ENCODE assay signal across 13 cellular contexts in the genomic region with DNA sequence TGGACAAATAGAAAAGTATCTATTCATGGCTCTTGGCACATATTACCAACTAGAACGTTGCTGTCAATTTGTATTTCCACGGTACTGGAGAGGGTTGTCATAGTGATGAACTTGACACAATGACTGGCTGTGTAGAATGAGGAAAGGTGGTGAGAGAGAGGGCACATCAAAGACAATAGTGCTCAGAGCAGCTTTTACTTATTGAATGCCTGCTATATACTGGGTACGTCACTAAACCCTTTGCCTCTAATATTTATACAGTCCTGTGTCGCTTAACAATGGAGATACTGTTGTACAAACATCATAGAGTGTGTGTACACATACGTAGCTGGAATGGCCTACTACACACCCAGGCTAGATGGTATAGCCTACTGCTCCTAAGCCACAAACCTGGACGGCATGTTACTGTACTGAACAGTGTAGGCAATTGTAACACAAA. TPM values are rescaled to one million over a fixed set of nuclear protein-coding genes. Genes with fewer than 3 reads are reported as not detected.
DNase-seq lines count a peak whose midpoint lies in the region; ATAC-seq and TF ChIP-seq lines count a peak whose summit lies in the region.
"Had no signal": no experiment of that assay in that cellular context is flagged by ENCODE, and none has a peak within 500 bp of the region (broad histone marks: within the 10 kb centered on the region; RNA-seq: fewer than 3 reads in every experiment).

No MANE protein-coding gene starts in this region.

- peak overlapping the region; percentile 76 for H2AFZ ChIP-seq in PC-3 (ENCODE audit: low read length)

- H3K27me3 ChIP-seq in PC-3 (ENCODE audit: low read length) (no peaks in the 10 kb centered on the region), A673 (replicated peaks; ENCODE audit: insufficient read depth, low read depth, low read length, poor library complexity) (no peaks in the 10 kb centered on the region)
- H3K27me3 ChIP-seq: SJCRH30, tibial nerve had no signal

- intact Hi-C loops in PC-3 (cut with micrococcal nuclease) (loop anchor here (1.0 kb wide), 2 partner anchors 32 to 54 kb away; no protein-coding TSS in a partner anchor), left colon (cut with DNase I, micrococcal nuclease) (no loop called here), A673 (cut with micrococcal nuclease; ENCODE audit: unreplicated experiment) (loop anchor here (2.0 kb wide), 2 partner anchors 54 to 326 kb away; no protein-coding TSS in a partner anchor)

- no peak overlapping the region for H3K9ac ChIP-seq in PC-3 (ENCODE audit: low read length)

- H3K4me1 ChIP-seq in PC-3 (ENCODE audit: insufficient read depth, low read length) = peaks cover 19% of the 10 kb centered on the region
- H3K4me1 ChIP-seq in A673 (ENCODE audit: insufficient read depth, low read length, poor library complexity, severe bottlenecking) = no peaks in the 10 kb centered on the region

- H3K27me3 Mint-ChIP-seq in osteocyte (ENCODE audit: unreplicated experiment) = no peaks in the 10 kb centered on the region
- H3K27me3 Mint-ChIP-seq: CD4-positive, alpha-beta T cell had no signal

- H3K36me3 Mint-ChIP-seq in osteocyte (ENCODE audit: unreplicated experiment) = no peaks in the 10 kb centered on the region

- H3K9me3 Mint-ChIP-seq in osteocyte (ENCODE audit: unreplicated experiment) = no peaks in the 10 kb centered on the region
- H3K9me3 Mint-ChIP-seq: CD4-positive, alpha-beta T cell; effector memory CD8-positive, alpha-beta T cell had no signal

- H3K36me3 ChIP-seq in PC-3 (ENCODE audit: low read depth, low read length) (no peaks in the 10 kb centered on the region), A673 (ENCODE audit: insufficient read depth, low read length, poor library complexity, severe bottlenecking) (no peaks in the 10 kb centered on the region)
- H3K36me3 ChIP-seq: SJCRH30, tibial nerve had no signal

- POLR2A ChIA-PET in PC-3 (lab: Charles Lee; ENCODE audit: unreplicated experiment) (no interaction called here), A673 (lab: Charles Lee; ENCODE audit: low non-redundant PET) (no interaction called here)

- H3K4me3 Mint-ChIP-seq in osteocyte (ENCODE audit: unreplicated experiment) = no peak overlapping the region
- H3K4me3 Mint-ChIP-seq: CD4-positive, alpha-beta T cell; effector memory CD8-positive, alpha-beta T cell had no signal

- DNase-seq in DMS79 (lab: John Stamatoyannopoulos, UW) (peak; percentile 6), NCI-H1436 treated with DMSO at 0.1 percent for 48 hours (lab: John Stamatoyannopoulos, UW) (peak; percentile 100), PC-3 (peak; percentile 18), left colon (no peak), cerebellar cortex (ENCODE audit: low spot score) (no peak), A673 (ENCODE audit: low spot score) (no peak), osteocyte (ENCODE audit: extremely low spot score, unreplicated experiment) (no peak)
- no peak for DNase-seq in activated CD4-positive, alpha-beta T cell treated with anti-CD3 and anti-CD28 coated beads, Interleukin-2, amount 50 U/mL, for 48 hours
- DNase-seq: activated CD4-positive, alpha-beta T cell treated with anti-CD3 and anti-CD28 coated beads for 1 hour had no signal

- no peak overlapping the region for H3K27ac Mint-ChIP-seq in osteocyte (ENCODE audit: unreplicated experiment)
- H3K27ac Mint-ChIP-seq: CD4-positive, alpha-beta T cell; effector memory CD8-positive, alpha-beta T cell had no signal

- H3K4me2 ChIP-seq in PC-3 (ENCODE audit: low read length) = no peak overlapping the region

- BruUV-seq in PC-3 (replicated peaks; lab: Mats Ljungman, UMichigan) = no TSS peak
- BruUV-seq in A673 (replicated peaks; lab: Mats Ljungman, UMichigan) = no TSS peak

- H3K9me2 ChIP-seq in PC-3 (replicated peaks; ENCODE audit: low read length) = no peaks in the 10 kb centered on the region

- CTCF ChIA-PET in PC-3 (lab: Charles Lee) = interaction anchor here (0.5 to 2.6 kb wide), 9 partner anchors 29 to 809 kb away, joined by 3 to 17 read pairs (median 4); partner anchors contain the start of gene ABHD10
- CTCF ChIA-PET in A673 (lab: Charles Lee) = interaction anchor here (0.5 to 1.6 kb wide), 5 partner anchors 29 to 326 kb away, joined by 4 to 21 read pairs (median 7); no protein-coding TSS in a partner anchor

- H3K9me3 ChIP-seq in PC-3 (ENCODE audit: low read length) = no peaks in the 10 kb centered on the region
- no peaks in the 10 kb centered on the region for H3K9me3 ChIP-seq in A673 (ENCODE audit: low read depth, low read length, poor library complexity, severe bottlenecking)
- H3K9me3 ChIP-seq: SJCRH30, tibial nerve had no signal

- H3K4me1 Mint-ChIP-seq in osteocyte (ENCODE audit: unreplicated experiment) = peaks cover 1% of the 10 kb centered on the region

- no peak; the same call in none of the 2 replicates for ATAC-seq in PC-3
- ATAC-seq in left colon = peak; percentile 94

- H3K4me3 ChIP-seq in PC-3 (ENCODE audit: low read length) (no peak overlapping the region), A673 (ENCODE audit: low read depth, low read length, poor library complexity, severe bottlenecking) (no peak overlapping the region)
- H3K4me3 ChIP-seq: SJCRH30, tibial nerve had no signal

- H3F3A ChIP-seq in PC-3 (ENCODE audit: low read length, unreplicated experiment) = no peaks in the 10 kb centered on the region

- H3K79me2 ChIP-seq in PC-3 (ENCODE audit: low read length) = no peaks in the 10 kb centered on the region

- TF ChIP-seq CTCF in PC-3 (conservative IDR thresholded peaks at IDR 0.05; ENCODE audit: low read depth, low read length) (no peak), A673 (conservative IDR thresholded peaks at IDR 0.05; ENCODE audit: low read depth, low read length) (no peak), osteocyte (IDR thresholded peaks at IDR 0.05) (no peak)

- H3K27ac ChIP-seq in PC-3 (ENCODE audit: low read length) (no peak overlapping the region), A673 (ENCODE audit: low read depth, low read length, poor library complexity, severe bottlenecking) (no peak overlapping the region)
- H3K27ac ChIP-seq: SJCRH30, tibial nerve had no signal

- no peaks in the 10 kb centered on the region for H4K20me1 ChIP-seq in PC-3 (ENCODE audit: low read length)

RNA-seq across cellular contexts. Expression of gene TMPRSS7, which starts 8.3 kb away (rescaled TPM):
- total RNA-seq in PC-3 (2014; rRNA removed) (0.33 TPM in 1 of 2 replicates, not detected in the other), left colon (under 1 TPM in 1 of 2 donors, not detected in 1; 0.11 TPM), A673 (2021) (not detected in 2 replicates), osteocyte (not detected in 2 replicates)
- total RNA-seq: SJCRH30, tibial nerve had no signal

RNA-seq across cellular contexts. Expression of gene C3orf52, which starts 43.3 kb away (rescaled TPM):
- total RNA-seq in PC-3 (2014; rRNA removed) = 14.8 and 16.7 TPM in 2 replicates
- total RNA-seq in left colon = 10 to 100 TPM; 35.7 to 35.8 TPM
- 0.73 and 1.0 TPM in 2 replicates for total RNA-seq in A673 (2021)
- 1.0 and 1.4 TPM in 2 replicates for total RNA-seq in osteocyte

RNA-seq across cellular contexts. Expression of gene TAGLN3, which starts 44.1 kb away (rescaled TPM):
- total RNA-seq in PC-3 (2014; rRNA removed) (2.6 and 4.3 TPM in 2 replicates), left colon (1 to 10 TPM in 1 of 2 donors, under 1 TPM in 1; 0.37 to 1.0 TPM), A673 (2021) (0.37 TPM in 1 of 2 replicates, not detected in the other), osteocyte (not detected in 2 replicates)

Comparison
In these comparisons a context has a peak if more than half of its experiments do, and no peak if none do; other contexts are left out.
1. DNase-seq: peak in DMS79 (single experiment), NCI-H1436 treated with DMSO at 0.1 percent for 48 hours (single experiment) and PC-3 (single experiment); none in left colon (0 of 2), activated CD4-positive, alpha-beta T cell treated with anti-CD3 and anti-CD28 coated beads, Interleukin-2, amount 50 U/mL, for 48 hours (0 of 2), cerebellar cortex (single experiment), A673 (single experiment) and osteocyte (single experiment).
2. intact Hi-C loops: an anchor here in PC-3 (1.0 kb wide) and A673 (2.0 kb wide); none called in left colon.